15 cellular contexts compared by ENCODE assay signal in genomic region chr12:51901881-51902280, GRCh38. TPM values are rescaled to one million over a fixed set of nuclear protein-coding genes. Genes with fewer than 3 reads are reported as not detected.
A peak's percentile ranks its signal among the peaks of the same experiment; 100 is the strongest.
DNase-seq lines count a peak whose midpoint lies in the region; ATAC-seq and TF ChIP-seq lines count a peak whose summit lies in the region.
"Had no signal": no experiment of that assay in that cellular context is flagged by ENCODE, and none has a peak within 500 bp of the region (broad histone marks: within the 10 kb centered on the region; RNA-seq: fewer than 3 reads in every experiment).

No MANE protein-coding gene starts in this region.

- ATAC-seq in esophagus mucosa: no peak
- ATAC-seq: GM23338, HepG2 had no signal

- H3K4me3 ChIP-seq in Loucy (ENCODE audit: low read length, poor library complexity, severe bottlenecking): no peak overlapping the region
- H3K4me3 ChIP-seq in osteoblast (ENCODE audit: insufficient read depth, low read length): no peak overlapping the region
- no peak overlapping the region for H3K4me3 ChIP-seq in transverse colon
- H3K4me3 ChIP-seq: GM23338 had no signal

- TF ChIP-seq EP300 in transverse colon (IDR thresholded peaks at IDR 0.05; ENCODE audit: low read depth): no peak

- peak overlapping the region; percentile 74; the same call in 1 of the 2 replicates for H2AFZ ChIP-seq in Loucy (ENCODE audit: low read length)
- no peak overlapping the region for H2AFZ ChIP-seq in osteoblast (ENCODE audit: low read length)
- H2AFZ ChIP-seq: GM23338 had no signal

- POLR2A ChIA-PET in GM10248 (lab: Yijun Ruan, JAX): no interaction called here

- H3K4me1 ChIP-seq in Loucy (ENCODE audit: insufficient read depth, low read length, poor library complexity, severe bottlenecking) (peaks cover 20% of the 10 kb centered on the region), osteoblast (ENCODE audit: insufficient read depth, low read length) (peaks cover 9% of the 10 kb centered on the region), transverse colon (peaks cover 16 to 46% (median 32%) of the 10 kb centered on the region in 4 donors)

- H3K4me2 ChIP-seq in Loucy (ENCODE audit: low read depth, low read length, poor library complexity, severe bottlenecking) (peak overlapping the region; percentile 50), osteoblast (ENCODE audit: insufficient read depth, low read length) (no peak overlapping the region)
- H3K4me2 ChIP-seq: GM23338 had no signal

- CTCF ChIA-PET in GM10248 (lab: Yijun Ruan, JAX): interaction anchor here (1.3 kb wide), 1 partner anchor 27 kb away, joined by 4 read pairs; no protein-coding TSS in a partner anchor

- intact Hi-C loops in transverse colon (cut with DNase I; ENCODE audit: low total_unique reads): no loop called here

- no peaks in the 10 kb centered on the region for H3K79me2 ChIP-seq in Loucy (ENCODE audit: insufficient read depth, low read length)
- no peaks in the 10 kb centered on the region for H3K79me2 ChIP-seq in osteoblast (ENCODE audit: insufficient read depth, low read length)

- peak; percentile 21 for DNase-seq in islet precursor cell
- peak; percentile 1 for DNase-seq in osteoblast (ENCODE audit: insufficient read length, low spot score, missing footprints)
- no peak for DNase-seq in transverse colon
- no peak for DNase-seq in GM10248 (ENCODE audit: extremely low spot score)
- DNase-seq in NCI-H774 (lab: John Stamatoyannopoulos, UW): no peak
- DNase-seq: C1 segment of cervical spinal cord; CD4-positive, alpha-beta T cell; DMS79; H7 had no signal

- H3K27ac ChIP-seq in osteoblast (ENCODE audit: low read depth, low read length) (no peak overlapping the region), transverse colon (peak overlapping the region in 3 of 4 donors; percentile 39 to 67 (median 60))

- no peaks in the 10 kb centered on the region for H4K20me1 ChIP-seq in Loucy (ENCODE audit: insufficient read depth, low read length, poor library complexity, severe bottlenecking)
- no peaks in the 10 kb centered on the region for H4K20me1 ChIP-seq in osteoblast (ENCODE audit: insufficient read depth, low read length)

- no peaks in the 10 kb centered on the region for H3F3A ChIP-seq in Loucy (ENCODE audit: low read depth)

- in situ Hi-C loops in transverse colon (cut with MboI; ENCODE audit: low pct_ligation_motif_present in 1 of 4, low pct_unique_long_range_greater_than_20kb in 1 of 4, low sequenced_read_pairs in 3 of 4): no loop called here

- H3K9me2 ChIP-seq in Loucy (replicated peaks; ENCODE audit: low read depth, low read length): no peaks in the 10 kb centered on the region

- TF ChIP-seq CTCF in Loucy (conservative IDR thresholded peaks at IDR 0.05; ENCODE audit: low read length) (no peak), osteoblast (IDR thresholded peaks at IDR 0.05; ENCODE audit: extremely low read depth, low read depth, low read length) (no peak), transverse colon (IDR thresholded peaks at IDR 0.05) (no peak), GM10248 (IDR thresholded peaks at IDR 0.05; ENCODE audit: control extremely low read depth, extremely low read depth, low read depth, missing control alignments) (no peak)

- H3K9ac ChIP-seq in Loucy (ENCODE audit: low read depth, low read length, poor library complexity, severe bottlenecking): no peak overlapping the region

- no peaks in the 10 kb centered on the region for H3K36me3 ChIP-seq in Loucy (ENCODE audit: insufficient read depth, low read length)
- H3K36me3 ChIP-seq in osteoblast (ENCODE audit: insufficient read depth, low read length): no peaks in the 10 kb centered on the region
- no peaks in the 10 kb centered on the region for H3K36me3 ChIP-seq in transverse colon

- H3K9me3 ChIP-seq in Loucy (ENCODE audit: insufficient read depth, low read depth, low read length): no peaks in the 10 kb centered on the region
- no peaks in the 10 kb centered on the region for H3K9me3 ChIP-seq in osteoblast (ENCODE audit: low read depth, low read length)
- no peaks in the 10 kb centered on the region for H3K9me3 ChIP-seq in transverse colon

- 72 to 78% methylated on average over 8 to 11 of the region's 11 CpGs for WGBS in transverse colon (ENCODE audit: low coverage in 1 of 2), 2 donors

- H3K27me3 ChIP-seq in Loucy (ENCODE audit: insufficient read depth, low read length, poor library complexity, severe bottlenecking) (no peaks in the 10 kb centered on the region), osteoblast (ENCODE audit: insufficient read depth, low read length) (no peaks in the 10 kb centered on the region), transverse colon (no peaks in the 10 kb centered on the region)

- TF ChIP-seq POLR2A in transverse colon (IDR thresholded peaks at IDR 0.05): no peak

RNA-seq across cellular contexts. Expression of gene ACVRL1, which starts 5.4 kb away (rescaled TPM):
- total RNA-seq in osteoblast (9.8 and 11.5 TPM in 2 replicates), transverse colon (100 to 1,000 TPM; 115 to 440 (median 137) TPM), esophagus mucosa (4.9 TPM)
- total RNA-seq: B cell; CD4-positive, alpha-beta T cell; HepG2 had no signal

RNA-seq across cellular contexts. Expression of gene ANKRD33, which starts 14.0 kb away (rescaled TPM):
- total RNA-seq in osteoblast (not detected in 2 replicates), transverse colon (not detected), esophagus mucosa (not detected)
- total RNA-seq: B cell; CD4-positive, alpha-beta T cell; G401; HepG2 had no signal

RNA-seq across cellular contexts. Expression of gene ACVR1B, which starts 49.6 kb away (rescaled TPM):
- total RNA-seq in osteoblast (10.5 and 13.0 TPM in 2 replicates), transverse colon (10 to 100 TPM; 22.5 to 96.9 (median 68.7) TPM), esophagus mucosa (19.2 TPM)

RNA-seq across cellular contexts. Expression of gene FIGNL2, which starts 53.4 kb away (rescaled TPM):
- total RNA-seq in osteoblast (0.29 and 0.36 TPM in 2 replicates), transverse colon (not detected), esophagus mucosa (0.16 TPM)

Comparison
In these comparisons a context has a peak if more than half of its experiments do, and no peak if none do; other contexts are left out.
1. DNase-seq: peak in islet precursor cell (single experiment) and osteoblast (single experiment); none in transverse colon (single experiment), GM10248 (single experiment) and NCI-H774 (single experiment).